Comparison of ENCODE assay signal across 1 cellular context in the genomic region with DNA sequence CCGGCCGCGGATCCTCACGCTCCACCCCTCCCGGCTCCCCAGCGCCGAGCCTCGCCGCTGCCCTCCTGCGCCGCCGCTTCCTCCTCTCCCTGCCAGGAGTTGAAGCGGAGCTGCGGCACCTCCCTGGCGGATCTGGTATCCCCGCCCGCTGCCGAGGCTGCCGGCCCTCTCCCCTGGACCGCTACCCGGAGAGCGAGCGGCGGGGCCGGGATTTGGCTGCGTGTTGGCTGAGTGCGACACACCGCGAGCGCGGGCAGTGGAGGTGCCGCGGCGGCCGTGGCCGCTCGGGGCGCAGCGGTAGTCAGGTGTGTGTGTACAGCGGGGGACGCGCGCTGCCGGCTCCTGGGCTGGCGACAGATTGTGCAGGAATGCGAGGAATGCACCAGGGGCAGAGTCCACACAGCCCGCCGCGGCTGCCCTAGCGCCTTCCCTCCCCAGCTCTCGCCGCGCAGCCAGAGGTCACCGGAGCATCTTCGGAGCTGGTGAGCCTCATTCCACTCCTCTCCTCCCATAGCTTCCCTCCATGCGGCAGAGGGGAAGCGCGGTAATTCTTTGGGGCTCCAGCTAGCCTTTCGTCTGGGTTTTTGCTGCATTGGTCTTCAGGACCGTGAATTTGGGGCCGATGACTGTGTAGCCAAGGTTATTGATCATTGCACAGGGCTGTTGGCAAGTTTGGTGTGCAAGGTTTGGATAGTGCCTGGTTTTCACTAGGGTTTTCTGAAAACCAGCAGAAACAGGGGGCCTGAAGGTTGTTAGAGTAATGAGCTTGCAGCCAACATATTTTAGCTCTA.
TF ChIP-seq lines count a peak whose summit lies in the region.

No MANE protein-coding gene starts in this region.

TF ChIP-seq in HepG2, 621 proteins besides CTCF, POLR2A, EP300 and RAD21 (continued from another document and continues in another):
- TF ChIP-seq SIX4 (CRISPR knock-in tag; IDR thresholded peaks at IDR 0.05) (peak; percentile 94), ZNF329 (CRISPR knock-in tag; IDR thresholded peaks at IDR 0.05; ENCODE audit: low read depth) (peak; percentile 86), ZNF207 (IDR thresholded peaks at IDR 0.05; ENCODE audit: borderline replicate concordance) (no peak), RBM39 (IDR thresholded peaks at IDR 0.05; ENCODE audit: low read depth, low read length, poor library complexity, severe bottlenecking) (peak; percentile 97), ZNF816 (CRISPR knock-in tag; IDR thresholded peaks at IDR 0.05; ENCODE audit: borderline replicate concordance) (peak; percentile 98), ATM (IDR thresholded peaks at IDR 0.05; ENCODE audit: borderline replicate concordance) (no peak), ZNF619 (CRISPR knock-in tag; IDR thresholded peaks at IDR 0.05) (peak; percentile 98), SMYD3 (CRISPR knock-in tag; IDR thresholded peaks at IDR 0.05) (0 out of 2 replicates have a peak, but pooled peaks have one; percentile 39), ZNF570 (CRISPR knock-in tag; IDR thresholded peaks at IDR 0.05; ENCODE audit: borderline replicate concordance) (peak; percentile 91; the same call in 1 of the 2 replicates), PHF5A (CRISPR knock-in tag; IDR thresholded peaks at IDR 0.05; ENCODE audit: low read depth, unreplicated experiment) (peak; percentile 70), ZBTB49 (CRISPR knock-in tag; IDR thresholded peaks at IDR 0.05; ENCODE audit: borderline replicate concordance) (no peak; the same call in 1 of the 2 replicates), ZNF556 (CRISPR knock-in tag; IDR thresholded peaks at IDR 0.05; ENCODE audit: borderline replicate concordance) (peak; percentile 100), MIER3 (CRISPR knock-in tag; IDR thresholded peaks at IDR 0.05; ENCODE audit: borderline replicate concordance) (peak; percentile 97), THYN1 (CRISPR knock-in tag; IDR thresholded peaks at IDR 0.05; ENCODE audit: borderline replicate concordance, low read depth) (no peak), TOE1 (CRISPR knock-in tag; IDR thresholded peaks at IDR 0.05) (peak; percentile 98; the same call in 1 of the 2 replicates), ZNF709 (CRISPR knock-in tag; IDR thresholded peaks at IDR 0.05) (peak; percentile 96; the same call in 1 of the 2 replicates), DR1 (CRISPR knock-in tag; IDR thresholded peaks at IDR 0.05) (peak; percentile 85; the same call in 1 of the 2 replicates), ZNF646 (CRISPR knock-in tag; IDR thresholded peaks at IDR 0.05) (peak; percentile 93), PLSCR1 (CRISPR knock-in tag; IDR thresholded peaks at IDR 0.05; ENCODE audit: borderline replicate concordance) (no peak), ZNF263 (CRISPR knock-in tag; IDR thresholded peaks at IDR 0.05) (peak; percentile 73), ZFP36 (IDR thresholded peaks at IDR 0.05; ENCODE audit: borderline replicate concordance, low read depth, low read length, partially characterized antibody) (no peak), JDP2 (CRISPR knock-in tag; IDR thresholded peaks at IDR 0.05; ENCODE audit: borderline replicate concordance) (peak; percentile 62; the same call in 1 of the 2 replicates), SMARCE1 (IDR thresholded peaks at IDR 0.05; ENCODE audit: borderline replicate concordance) (peak; percentile 71; the same call in 1 of the 2 replicates), HOMEZ (CRISPR knock-in tag; IDR thresholded peaks at IDR 0.05; ENCODE audit: low read depth) (peak; percentile 93), ZNF781 (CRISPR knock-in tag; IDR thresholded peaks at IDR 0.05; ENCODE audit: borderline replicate concordance, not compliant biosample characterization) (peak; percentile 20), SAP130 (CRISPR knock-in tag; IDR thresholded peaks at IDR 0.05; ENCODE audit: low read depth) (peak; percentile 97), ZNF562 (CRISPR knock-in tag; IDR thresholded peaks at IDR 0.05; ENCODE audit: borderline replicate concordance) (0 out of 2 replicates have a peak, but pooled peaks have one; percentile 60), ZNF569 (CRISPR knock-in tag; IDR thresholded peaks at IDR 0.05; ENCODE audit: borderline replicate concordance) (no peak), HMGXB3 (CRISPR knock-in tag; IDR thresholded peaks at IDR 0.05; ENCODE audit: borderline replicate concordance) (peak; percentile 86), ZNF788 (CRISPR knock-in tag; IDR thresholded peaks at IDR 0.05; ENCODE audit: borderline replicate concordance) (peak; percentile 99), NFKBIZ (CRISPR knock-in tag; IDR thresholded peaks at IDR 0.05) (peak; percentile 81), POLR2AphosphoS2 (IDR thresholded peaks at IDR 0.05; ENCODE audit: low read depth, low read length) (peak; percentile 81), NPAS2 (CRISPR knock-in tag; IDR thresholded peaks at IDR 0.05; ENCODE audit: borderline replicate concordance) (no peak)
- TF ChIP-seq, protein P1, sequence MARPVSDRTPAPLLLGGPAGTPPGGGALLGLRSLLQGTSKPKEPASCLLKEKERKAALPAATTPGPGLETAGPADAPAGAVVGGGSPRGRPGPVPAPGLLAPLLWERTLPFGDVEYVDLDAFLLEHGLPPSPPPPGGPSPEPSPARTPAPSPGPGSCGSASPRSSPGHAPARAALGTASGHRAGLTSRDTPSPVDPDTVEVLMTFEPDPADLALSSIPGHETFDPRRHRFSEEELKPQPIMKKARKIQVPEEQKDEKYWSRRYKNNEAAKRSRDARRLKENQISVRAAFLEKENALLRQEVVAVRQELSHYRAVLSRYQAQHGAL (CRISPR knock-in tag; IDR thresholded peaks at IDR 0.05; ENCODE audit: not compliant biosample characterization): peak; percentile 51
- TF ChIP-seq, protein P2, sequence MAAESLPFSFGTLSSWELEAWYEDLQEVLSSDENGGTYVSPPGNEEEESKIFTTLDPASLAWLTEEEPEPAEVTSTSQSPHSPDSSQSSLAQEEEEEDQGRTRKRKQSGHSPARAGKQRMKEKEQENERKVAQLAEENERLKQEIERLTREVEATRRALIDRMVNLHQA (CRISPR knock-in tag; IDR thresholded peaks at IDR 0.05): no peak
- TF ChIP-seq, protein P3, sequence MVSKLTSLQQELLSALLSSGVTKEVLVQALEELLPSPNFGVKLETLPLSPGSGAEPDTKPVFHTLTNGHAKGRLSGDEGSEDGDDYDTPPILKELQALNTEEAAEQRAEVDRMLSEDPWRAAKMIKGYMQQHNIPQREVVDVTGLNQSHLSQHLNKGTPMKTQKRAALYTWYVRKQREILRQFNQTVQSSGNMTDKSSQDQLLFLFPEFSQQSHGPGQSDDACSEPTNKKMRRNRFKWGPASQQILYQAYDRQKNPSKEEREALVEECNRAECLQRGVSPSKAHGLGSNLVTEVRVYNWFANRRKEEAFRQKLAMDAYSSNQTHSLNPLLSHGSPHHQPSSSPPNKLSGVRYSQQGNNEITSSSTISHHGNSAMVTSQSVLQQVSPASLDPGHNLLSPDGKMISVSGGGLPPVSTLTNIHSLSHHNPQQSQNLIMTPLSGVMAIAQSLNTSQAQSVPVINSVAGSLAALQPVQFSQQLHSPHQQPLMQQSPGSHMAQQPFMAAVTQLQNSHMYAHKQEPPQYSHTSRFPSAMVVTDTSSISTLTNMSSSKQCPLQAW (CRISPR knock-in tag; IDR thresholded peaks at IDR 0.05): peak; percentile 91
